26 cellular contexts compared by ENCODE assay signal in the genomic region with DNA sequence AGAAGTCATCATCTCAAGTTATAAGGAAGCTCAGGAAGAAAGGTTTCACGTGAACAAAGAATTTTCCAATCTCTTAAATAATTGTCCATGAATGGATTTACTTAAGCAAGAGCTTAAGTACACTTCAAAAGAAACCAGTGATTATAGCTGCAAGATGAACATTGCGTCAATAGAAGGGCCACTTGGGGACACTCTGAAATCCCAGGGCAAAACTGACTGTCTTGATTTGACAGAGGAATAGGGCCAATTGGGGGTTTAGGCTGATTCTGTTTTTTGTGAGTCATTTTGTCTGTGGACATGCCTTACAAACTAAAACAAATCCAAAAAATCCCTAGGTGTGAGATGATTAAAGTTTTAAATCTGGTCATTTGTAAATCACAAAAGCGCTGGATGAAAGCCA.
"Had no signal": no experiment of that assay in that cellular context is flagged by ENCODE, and none has a peak within 500 bp of the region (broad histone marks: within the 10 kb centered on the region; RNA-seq: fewer than 3 reads in every experiment).

No MANE protein-coding gene starts in this region.

- H3K27ac Mint-ChIP-seq: activated B cell treated with CpG ODN at 0.5 μM for 24 hours; activated CD4-positive, alpha-beta T cell treated with anti-CD3 and anti-CD28 coated beads for 36 hours; activated naive CD8-positive, alpha-beta T cell treated with anti-CD3 and anti-CD28 coated beads for 36 hours; effector memory CD8-positive, alpha-beta T cell; immature natural killer cell; naive thymus-derived CD8-positive, alpha-beta T cell; stimulated activated memory B cell treated with anti-CD40 and anti-IgM and Interleukin-4, amounts not matched to agents 10 μg/mL and 1 μg/mL and 100 μg/mL, for 72 hours had no signal

- FAIRE-seq: astrocyte, colon, endothelial cell of umbilical vein, small intestine, urothelium cell line had no signal

- H3K4me3 ChIP-seq: dorsolateral prefrontal cortex, lung, stomach, suprapubic skin, transverse colon had no signal

- H3K27ac ChIP-seq: dorsolateral prefrontal cortex, stomach, suprapubic skin, transverse colon had no signal

- ATAC-seq: activated CD4-positive, alpha-beta T cell treated with anti-CD3 and anti-CD28 coated beads for 36 hours; effector memory CD8-positive, alpha-beta T cell; esophagus mucosa; left lobe of liver; naive thymus-derived CD8-positive, alpha-beta T cell; sciatic nerve; stimulated activated memory B cell treated with anti-CD40 and anti-IgM and Interleukin-4, amounts not matched to agents 10 μg/mL and 1 μg/mL and 100 μg/mL, for 72 hours had no signal

- H3K36me3 Mint-ChIP-seq: activated naive CD8-positive, alpha-beta T cell treated with anti-CD3 and anti-CD28 coated beads for 36 hours; immature natural killer cell; naive thymus-derived CD8-positive, alpha-beta T cell; stimulated activated memory B cell treated with anti-CD40 and anti-IgM and Interleukin-4, amounts not matched to agents 10 μg/mL and 1 μg/mL and 100 μg/mL, for 72 hours had no signal

- H3K9me3 ChIP-seq: stomach, suprapubic skin, transverse colon had no signal

- DNase-seq: activated B cell treated with CpG ODN at 0.5 μM for 24 hours; activated CD4-positive, alpha-beta T cell treated with anti-CD3 and anti-CD28 coated beads for 36 hours; activated CD4-positive, alpha-beta T cell treated with anti-CD3 and anti-CD28 coated beads, Interleukin-2, amount 50 U/mL, for 48 hours; activated naive CD4-positive, alpha-beta T cell treated with Interleukin-2 at 50 U/mL for 16 hours; activated naive CD8-positive, alpha-beta T cell treated with anti-CD3 and anti-CD28 coated beads for 36 hours; activated T-cell treated with anti-CD3 and anti-CD28 coated beads, Interleukin-2, amount 50 U/mL, for 48 hours; dorsolateral prefrontal cortex; effector memory CD8-positive, alpha-beta T cell; immature natural killer cell; naive thymus-derived CD8-positive, alpha-beta T cell; small intestine; stimulated activated CD4-positive, alpha-beta T cell treated with anti-CD3 and anti-CD28 coated beads, Interleukin-2, amount 100 ng/mL, for 24 hours; stomach; T1000; transverse colon had no signal

- H3K4me3 Mint-ChIP-seq: activated B cell treated with CpG ODN at 0.5 μM for 24 hours; activated CD4-positive, alpha-beta T cell treated with anti-CD3 and anti-CD28 coated beads for 36 hours; activated naive CD8-positive, alpha-beta T cell treated with anti-CD3 and anti-CD28 coated beads for 36 hours; central memory CD8-positive, alpha-beta T cell; effector memory CD8-positive, alpha-beta T cell; immature natural killer cell; naive thymus-derived CD8-positive, alpha-beta T cell; stimulated activated memory B cell treated with anti-CD40 and anti-IgM and Interleukin-4, amounts not matched to agents 10 μg/mL and 1 μg/mL and 100 μg/mL, for 72 hours had no signal

- H3K27me3 Mint-ChIP-seq: activated B cell treated with CpG ODN at 0.5 μM for 24 hours; central memory CD8-positive, alpha-beta T cell; effector memory CD8-positive, alpha-beta T cell; stimulated activated memory B cell treated with anti-CD40 and anti-IgM and Interleukin-4, amounts not matched to agents 10 μg/mL and 1 μg/mL and 100 μg/mL, for 72 hours had no signal

- H3K4me1 ChIP-seq: stomach, suprapubic skin, transverse colon had no signal

- H3K9me3 Mint-ChIP-seq: activated naive CD8-positive, alpha-beta T cell treated with anti-CD3 and anti-CD28 coated beads for 36 hours had no signal

- H3K4me1 Mint-ChIP-seq: activated CD4-positive, alpha-beta T cell treated with anti-CD3 and anti-CD28 coated beads for 36 hours; activated naive CD8-positive, alpha-beta T cell treated with anti-CD3 and anti-CD28 coated beads for 36 hours; central memory CD8-positive, alpha-beta T cell; immature natural killer cell; naive thymus-derived CD8-positive, alpha-beta T cell; stimulated activated memory B cell treated with anti-CD40 and anti-IgM and Interleukin-4, amounts not matched to agents 10 μg/mL and 1 μg/mL and 100 μg/mL, for 72 hours had no signal

- H3K36me3 ChIP-seq: stomach, suprapubic skin, transverse colon had no signal
